In the genomic region with DNA sequence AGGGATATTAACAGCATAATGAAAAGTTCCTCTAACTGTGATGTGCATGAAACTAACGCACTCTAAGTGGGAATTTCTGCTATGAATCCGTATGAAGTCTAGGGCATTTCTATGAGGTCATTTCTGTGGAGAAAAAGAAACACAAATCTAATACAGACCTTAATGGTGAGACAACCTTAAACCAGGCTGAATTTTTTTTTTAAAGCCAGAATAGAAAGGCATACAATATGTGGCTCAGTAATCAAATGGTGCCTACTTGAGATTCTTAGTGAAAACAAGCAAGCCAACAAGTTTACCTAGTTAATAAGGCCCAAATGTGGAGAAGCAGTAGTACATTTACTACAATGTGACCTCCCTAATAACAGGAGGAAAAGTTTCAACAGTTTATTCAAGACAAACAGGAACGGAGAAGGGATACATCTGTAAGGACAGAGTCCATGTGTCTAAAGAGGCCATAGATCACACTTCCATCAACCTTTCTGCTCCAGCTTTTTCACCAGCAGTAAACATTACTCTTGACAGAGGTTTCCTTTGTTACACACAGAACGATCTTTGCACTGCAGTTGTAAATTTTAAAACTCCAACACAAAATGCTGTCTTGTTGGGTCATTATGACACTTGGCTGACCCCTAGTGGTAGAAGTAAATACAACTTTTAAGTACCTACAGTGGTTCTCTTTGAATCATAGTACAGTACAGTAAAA, we compare ENCODE assay signal across 1 cellular context.
TF ChIP-seq lines count a peak whose summit lies in the region.

No MANE protein-coding gene starts in this region.

TF ChIP-seq in HepG2, 621 proteins besides CTCF, POLR2A, EP300 and RAD21 (continued from another document and continues in another):
- TF ChIP-seq, protein P1, sequence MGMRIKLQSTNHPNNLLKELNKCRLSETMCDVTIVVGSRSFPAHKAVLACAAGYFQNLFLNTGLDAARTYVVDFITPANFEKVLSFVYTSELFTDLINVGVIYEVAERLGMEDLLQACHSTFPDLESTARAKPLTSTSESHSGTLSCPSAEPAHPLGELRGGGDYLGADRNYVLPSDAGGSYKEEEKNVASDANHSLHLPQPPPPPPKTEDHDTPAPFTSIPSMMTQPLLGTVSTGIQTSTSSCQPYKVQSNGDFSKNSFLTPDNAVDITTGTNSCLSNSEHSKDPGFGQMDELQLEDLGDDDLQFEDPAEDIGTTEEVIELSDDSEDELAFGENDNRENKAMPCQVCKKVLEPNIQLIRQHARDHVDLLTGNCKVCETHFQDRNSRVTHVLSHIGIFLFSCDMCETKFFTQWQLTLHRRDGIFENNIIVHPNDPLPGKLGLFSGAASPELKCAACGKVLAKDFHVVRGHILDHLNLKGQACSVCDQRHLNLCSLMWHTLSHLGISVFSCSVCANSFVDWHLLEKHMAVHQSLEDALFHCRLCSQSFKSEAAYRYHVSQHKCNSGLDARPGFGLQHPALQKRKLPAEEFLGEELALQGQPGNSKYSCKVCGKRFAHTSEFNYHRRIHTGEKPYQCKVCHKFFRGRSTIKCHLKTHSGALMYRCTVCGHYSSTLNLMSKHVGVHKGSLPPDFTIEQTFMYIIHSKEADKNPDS (CRISPR knock-in tag; IDR thresholded peaks at IDR 0.05), result 0 out of 2 replicates have a peak, but pooled peaks have one; percentile 54
- TF ChIP-seq PHF21A (CRISPR knock-in tag; IDR thresholded peaks at IDR 0.05) (peak; percentile 87), SMAD3 (CRISPR knock-in tag; IDR thresholded peaks at IDR 0.05) (peak; percentile 78; the same call in 1 of the 2 replicates), ZNF670 (CRISPR knock-in tag; IDR thresholded peaks at IDR 0.05; ENCODE audit: borderline replicate concordance) (peak; percentile 24; the same call in 1 of the 2 replicates), MIER3 (CRISPR knock-in tag; IDR thresholded peaks at IDR 0.05; ENCODE audit: borderline replicate concordance) (peak; percentile 82), CREB1 (IDR thresholded peaks at IDR 0.05) (no peak), CREB1 (CRISPR knock-in tag; IDR thresholded peaks at IDR 0.05) (peak; percentile 73), ISL2 (CRISPR knock-in tag; IDR thresholded peaks at IDR 0.05) (peak; percentile 74), MXI1 (IDR thresholded peaks at IDR 0.05; ENCODE audit: borderline replicate concordance, low read depth, low read length) (peak; percentile 75; the same call in 2 of the 3 replicates), RAD51 (IDR thresholded peaks at IDR 0.05; ENCODE audit: borderline replicate concordance) (no peak), RBFOX2 (IDR thresholded peaks at IDR 0.05; ENCODE audit: low read depth, low read length) (0 out of 2 replicates have a peak, but pooled peaks have one; percentile 26), RXRB (CRISPR knock-in tag; IDR thresholded peaks at IDR 0.05; ENCODE audit: borderline replicate concordance) (peak; percentile 91), TRIM24 (CRISPR knock-in tag; IDR thresholded peaks at IDR 0.05) (no peak), HNF4G (IDR thresholded peaks at IDR 0.05; ENCODE audit: borderline replicate concordance, low read depth, low read length) (peak; percentile 94), HNF4G (CRISPR knock-in tag; IDR thresholded peaks at IDR 0.05; ENCODE audit: borderline replicate concordance, low read depth) (peak; percentile 94; the same call in 1 of the 2 replicates), RCOR2 (CRISPR knock-in tag; IDR thresholded peaks at IDR 0.05) (peak; percentile 72), ZNF766 (CRISPR knock-in tag; IDR thresholded peaks at IDR 0.05; ENCODE audit: borderline replicate concordance) (peak; percentile 57; the same call in 1 of the 2 replicates), MED1 (CRISPR knock-in tag; IDR thresholded peaks at IDR 0.05) (peak; percentile 88), THAP11 (CRISPR knock-in tag; IDR thresholded peaks at IDR 0.05) (peak; percentile 75), ZMYM3 (CRISPR knock-in tag; IDR thresholded peaks at IDR 0.05) (no peak), ZFP36 (IDR thresholded peaks at IDR 0.05; ENCODE audit: borderline replicate concordance, low read depth, low read length, partially characterized antibody) (no peak), HMG20B (CRISPR knock-in tag; conservative IDR thresholded peaks at IDR 0.05) (peak; percentile 63; the same call in 1 of the 2 replicates), HDAC1 (CRISPR knock-in tag; IDR thresholded peaks at IDR 0.05) (peak; percentile 70), NR2F1 (CRISPR knock-in tag; IDR thresholded peaks at IDR 0.05) (peak in 1 of 2 experiments; percentile 46; a peak in 1 of 4 replicates), MEF2D (CRISPR knock-in tag; IDR thresholded peaks at IDR 0.05) (peak; percentile 76), KDM1A (CRISPR knock-in tag; IDR thresholded peaks at IDR 0.05) (0 out of 2 replicates have a peak, but pooled peaks have one; percentile 27), SIX1 (CRISPR knock-in tag; IDR thresholded peaks at IDR 0.05; ENCODE audit: borderline replicate concordance) (peak; percentile 37; the same call in 1 of the 2 replicates)
- TF ChIP-seq, protein P2, sequence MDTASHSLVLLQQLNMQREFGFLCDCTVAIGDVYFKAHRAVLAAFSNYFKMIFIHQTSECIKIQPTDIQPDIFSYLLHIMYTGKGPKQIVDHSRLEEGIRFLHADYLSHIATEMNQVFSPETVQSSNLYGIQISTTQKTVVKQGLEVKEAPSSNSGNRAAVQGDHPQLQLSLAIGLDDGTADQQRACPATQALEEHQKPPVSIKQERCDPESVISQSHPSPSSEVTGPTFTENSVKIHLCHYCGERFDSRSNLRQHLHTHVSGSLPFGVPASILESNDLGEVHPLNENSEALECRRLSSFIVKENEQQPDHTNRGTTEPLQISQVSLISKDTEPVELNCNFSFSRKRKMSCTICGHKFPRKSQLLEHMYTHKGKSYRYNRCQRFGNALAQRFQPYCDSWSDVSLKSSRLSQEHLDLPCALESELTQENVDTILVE (CRISPR knock-in tag; IDR thresholded peaks at IDR 0.05), result no peak
- TF ChIP-seq, protein P3, sequence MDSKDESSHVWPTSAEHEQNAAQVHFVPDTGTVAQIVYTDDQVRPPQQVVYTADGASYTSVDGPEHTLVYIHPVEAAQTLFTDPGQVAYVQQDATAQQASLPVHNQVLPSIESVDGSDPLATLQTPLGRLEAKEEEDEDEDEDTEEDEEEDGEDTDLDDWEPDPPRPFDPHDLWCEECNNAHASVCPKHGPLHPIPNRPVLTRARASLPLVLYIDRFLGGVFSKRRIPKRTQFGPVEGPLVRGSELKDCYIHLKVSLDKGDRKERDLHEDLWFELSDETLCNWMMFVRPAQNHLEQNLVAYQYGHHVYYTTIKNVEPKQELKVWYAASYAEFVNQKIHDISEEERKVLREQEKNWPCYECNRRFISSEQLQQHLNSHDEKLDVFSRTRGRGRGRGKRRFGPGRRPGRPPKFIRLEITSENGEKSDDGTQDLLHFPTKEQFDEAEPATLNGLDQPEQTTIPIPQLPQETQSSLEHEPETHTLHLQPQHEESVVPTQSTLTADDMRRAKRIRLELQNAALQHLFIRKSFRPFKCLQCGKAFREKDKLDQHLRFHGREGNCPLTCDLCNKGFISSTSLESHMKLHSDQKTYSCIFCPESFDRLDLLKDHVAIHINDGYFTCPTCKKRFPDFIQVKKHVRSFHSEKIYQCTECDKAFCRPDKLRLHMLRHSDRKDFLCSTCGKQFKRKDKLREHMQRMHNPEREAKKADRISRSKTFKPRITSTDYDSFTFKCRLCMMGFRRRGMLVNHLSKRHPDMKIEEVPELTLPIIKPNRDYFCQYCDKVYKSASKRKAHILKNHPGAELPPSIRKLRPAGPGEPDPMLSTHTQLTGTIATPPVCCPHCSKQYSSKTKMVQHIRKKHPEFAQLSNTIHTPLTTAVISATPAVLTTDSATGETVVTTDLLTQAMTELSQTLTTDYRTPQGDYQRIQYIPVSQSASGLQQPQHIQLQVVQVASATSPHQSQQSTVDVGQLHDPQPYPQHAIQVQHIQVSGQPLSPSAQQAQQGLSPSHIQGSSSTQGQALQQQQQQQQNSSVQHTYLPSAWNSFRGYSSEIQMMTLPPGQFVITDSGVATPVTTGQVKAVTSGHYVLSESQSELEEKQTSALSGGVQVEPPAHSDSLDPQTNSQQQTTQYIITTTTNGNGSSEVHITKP (CRISPR knock-in tag; IDR thresholded peaks at IDR 0.05; ENCODE audit: low read depth), result peak; percentile 50; the same call in 1 of the 2 replicates
- TF ChIP-seq, protein P4, sequence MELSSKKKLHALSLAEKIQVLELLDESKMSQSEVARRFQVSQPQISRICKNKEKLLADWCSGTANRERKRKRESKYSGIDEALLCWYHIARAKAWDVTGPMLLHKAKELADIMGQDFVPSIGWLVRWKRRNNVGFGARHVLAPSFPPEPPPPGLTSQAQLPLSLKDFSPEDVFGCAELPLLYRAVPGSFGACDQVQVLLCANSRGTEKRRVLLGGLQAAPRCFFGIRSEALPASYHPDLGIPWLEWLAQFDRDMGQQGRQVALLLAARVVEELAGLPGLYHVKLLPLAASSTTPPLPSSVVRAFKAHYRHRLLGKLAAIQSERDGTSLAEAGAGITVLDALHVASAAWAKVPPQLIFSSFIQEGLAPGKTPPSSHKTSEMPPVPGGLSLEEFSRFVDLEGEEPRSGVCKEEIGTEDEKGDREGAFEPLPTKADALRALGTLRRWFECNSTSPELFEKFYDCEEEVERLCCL (CRISPR knock-in tag; IDR thresholded peaks at IDR 0.05; ENCODE audit: borderline replicate concordance), result no peak
- TF ChIP-seq, protein P5, sequence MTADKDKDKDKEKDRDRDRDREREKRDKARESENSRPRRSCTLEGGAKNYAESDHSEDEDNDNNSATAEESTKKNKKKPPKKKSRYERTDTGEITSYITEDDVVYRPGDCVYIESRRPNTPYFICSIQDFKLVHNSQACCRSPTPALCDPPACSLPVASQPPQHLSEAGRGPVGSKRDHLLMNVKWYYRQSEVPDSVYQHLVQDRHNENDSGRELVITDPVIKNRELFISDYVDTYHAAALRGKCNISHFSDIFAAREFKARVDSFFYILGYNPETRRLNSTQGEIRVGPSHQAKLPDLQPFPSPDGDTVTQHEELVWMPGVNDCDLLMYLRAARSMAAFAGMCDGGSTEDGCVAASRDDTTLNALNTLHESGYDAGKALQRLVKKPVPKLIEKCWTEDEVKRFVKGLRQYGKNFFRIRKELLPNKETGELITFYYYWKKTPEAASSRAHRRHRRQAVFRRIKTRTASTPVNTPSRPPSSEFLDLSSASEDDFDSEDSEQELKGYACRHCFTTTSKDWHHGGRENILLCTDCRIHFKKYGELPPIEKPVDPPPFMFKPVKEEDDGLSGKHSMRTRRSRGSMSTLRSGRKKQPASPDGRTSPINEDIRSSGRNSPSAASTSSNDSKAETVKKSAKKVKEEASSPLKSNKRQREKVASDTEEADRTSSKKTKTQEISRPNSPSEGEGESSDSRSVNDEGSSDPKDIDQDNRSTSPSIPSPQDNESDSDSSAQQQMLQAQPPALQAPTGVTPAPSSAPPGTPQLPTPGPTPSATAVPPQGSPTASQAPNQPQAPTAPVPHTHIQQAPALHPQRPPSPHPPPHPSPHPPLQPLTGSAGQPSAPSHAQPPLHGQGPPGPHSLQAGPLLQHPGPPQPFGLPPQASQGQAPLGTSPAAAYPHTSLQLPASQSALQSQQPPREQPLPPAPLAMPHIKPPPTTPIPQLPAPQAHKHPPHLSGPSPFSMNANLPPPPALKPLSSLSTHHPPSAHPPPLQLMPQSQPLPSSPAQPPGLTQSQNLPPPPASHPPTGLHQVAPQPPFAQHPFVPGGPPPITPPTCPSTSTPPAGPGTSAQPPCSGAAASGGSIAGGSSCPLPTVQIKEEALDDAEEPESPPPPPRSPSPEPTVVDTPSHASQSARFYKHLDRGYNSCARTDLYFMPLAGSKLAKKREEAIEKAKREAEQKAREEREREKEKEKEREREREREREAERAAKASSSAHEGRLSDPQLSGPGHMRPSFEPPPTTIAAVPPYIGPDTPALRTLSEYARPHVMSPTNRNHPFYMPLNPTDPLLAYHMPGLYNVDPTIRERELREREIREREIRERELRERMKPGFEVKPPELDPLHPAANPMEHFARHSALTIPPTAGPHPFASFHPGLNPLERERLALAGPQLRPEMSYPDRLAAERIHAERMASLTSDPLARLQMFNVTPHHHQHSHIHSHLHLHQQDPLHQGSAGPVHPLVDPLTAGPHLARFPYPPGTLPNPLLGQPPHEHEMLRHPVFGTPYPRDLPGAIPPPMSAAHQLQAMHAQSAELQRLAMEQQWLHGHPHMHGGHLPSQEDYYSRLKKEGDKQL (CRISPR knock-in tag; IDR thresholded peaks at IDR 0.05; ENCODE audit: low read depth), result peak; percentile 54; the same call in 1 of the 2 replicates
- TF ChIP-seq, protein P6, sequence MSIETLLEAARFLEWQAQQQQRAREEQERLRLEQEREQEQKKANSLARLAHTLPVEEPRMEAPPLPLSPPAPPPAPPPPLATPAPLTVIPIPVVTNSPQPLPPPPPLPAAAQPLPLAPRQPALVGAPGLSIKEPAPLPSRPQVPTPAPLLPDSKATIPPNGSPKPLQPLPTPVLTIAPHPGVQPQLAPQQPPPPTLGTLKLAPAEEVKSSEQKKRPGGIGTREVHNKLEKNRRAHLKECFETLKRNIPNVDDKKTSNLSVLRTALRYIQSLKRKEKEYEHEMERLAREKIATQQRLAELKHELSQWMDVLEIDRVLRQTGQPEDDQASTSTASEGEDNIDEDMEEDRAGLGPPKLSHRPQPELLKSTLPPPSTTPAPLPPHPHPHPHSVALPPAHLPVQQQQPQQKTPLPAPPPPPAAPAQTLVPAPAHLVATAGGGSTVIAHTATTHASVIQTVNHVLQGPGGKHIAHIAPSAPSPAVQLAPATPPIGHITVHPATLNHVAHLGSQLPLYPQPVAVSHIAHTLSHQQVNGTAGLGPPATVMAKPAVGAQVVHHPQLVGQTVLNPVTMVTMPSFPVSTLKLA (IDR thresholded peaks at IDR 0.05), result peak; percentile 48; the same call in 1 of the 2 replicates
- TF ChIP-seq, protein P7, sequence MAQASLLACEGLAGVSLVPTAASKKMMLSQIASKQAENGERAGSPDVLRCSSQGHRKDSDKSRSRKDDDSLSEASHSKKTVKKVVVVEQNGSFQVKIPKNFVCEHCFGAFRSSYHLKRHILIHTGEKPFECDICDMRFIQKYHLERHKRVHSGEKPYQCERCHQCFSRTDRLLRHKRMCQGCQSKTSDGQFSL (CRISPR knock-in tag; IDR thresholded peaks at IDR 0.05), result no peak
- TF ChIP-seq, protein P8, sequence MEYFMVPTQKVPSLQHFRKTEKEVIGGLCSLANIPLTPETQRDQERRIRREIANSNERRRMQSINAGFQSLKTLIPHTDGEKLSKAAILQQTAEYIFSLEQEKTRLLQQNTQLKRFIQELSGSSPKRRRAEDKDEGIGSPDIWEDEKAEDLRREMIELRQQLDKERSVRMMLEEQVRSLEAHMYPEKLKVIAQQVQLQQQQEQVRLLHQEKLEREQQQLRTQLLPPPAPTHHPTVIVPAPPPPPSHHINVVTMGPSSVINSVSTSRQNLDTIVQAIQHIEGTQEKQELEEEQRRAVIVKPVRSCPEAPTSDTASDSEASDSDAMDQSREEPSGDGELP (IDR thresholded peaks at IDR 0.05; ENCODE audit: borderline replicate concordance, low read depth), result peak; percentile 75
